In genomic region chr18:58716046-58716766, GRCh38 we compare ENCODE assay signal across 9 cellular contexts. TPM values are rescaled to one million over a fixed set of nuclear protein-coding genes. Genes with fewer than 3 reads are reported as not detected.
A peak's percentile ranks its signal among the peaks of the same experiment; 100 is the strongest.
DNase-seq lines count a peak whose midpoint lies in the region; ATAC-seq and TF ChIP-seq lines count a peak whose summit lies in the region.
"Had no signal": no experiment of that assay in that cellular context is flagged by ENCODE, and none has a peak within 500 bp of the region (broad histone marks: within the 10 kb centered on the region; RNA-seq: fewer than 3 reads in every experiment).

No MANE protein-coding gene starts in this region.

- H3K27ac Mint-ChIP-seq in activated T-cell treated with anti-CD3 and anti-CD28 coated beads, Interleukin-2, amount 50 U/mL, for 24 hours, result peak overlapping the region; percentile 19
- H3K27ac Mint-ChIP-seq in activated CD8-positive, alpha-beta T cell treated with anti-CD3 and anti-CD28 coated beads for 36 hours, result peak overlapping the region; percentile 91

- H3K9me3 Mint-ChIP-seq in activated T-cell treated with anti-CD3 and anti-CD28 coated beads, Interleukin-2, amount 50 U/mL, for 24 hours, result no peaks in the 10 kb centered on the region
- H3K9me3 Mint-ChIP-seq in activated CD8-positive, alpha-beta T cell treated with anti-CD3 and anti-CD28 coated beads for 36 hours, result no peaks in the 10 kb centered on the region

- H3K4me3 ChIP-seq in spleen, result no peak overlapping the region

- H3K4me1 Mint-ChIP-seq in activated T-cell treated with anti-CD3 and anti-CD28 coated beads, Interleukin-2, amount 50 U/mL, for 24 hours (ENCODE audit: low read depth), result peaks cover 52% of the 10 kb centered on the region
- H3K4me1 Mint-ChIP-seq in activated CD8-positive, alpha-beta T cell treated with anti-CD3 and anti-CD28 coated beads for 36 hours (ENCODE audit: low read depth), result peaks cover 60% of the 10 kb centered on the region

- POLR2A ChIA-PET in activated CD8-positive, alpha-beta T cell treated with anti-CD3 and anti-CD28 coated beads for 36 hours (lab: Charles Lee), result interaction anchor here (1.0 to 1.4 kb wide), 2 partner anchors 9 to 101 kb away, joined by 3 to 4 read pairs; no protein-coding TSS in a partner anchor

- no peaks in the 10 kb centered on the region for H3K27me3 ChIP-seq in spleen (replicated peaks in 1 of 7)

- no peaks in the 10 kb centered on the region for H3K27me3 Mint-ChIP-seq in activated T-cell treated with anti-CD3 and anti-CD28 coated beads, Interleukin-2, amount 50 U/mL, for 24 hours
- H3K27me3 Mint-ChIP-seq in activated CD8-positive, alpha-beta T cell treated with anti-CD3 and anti-CD28 coated beads for 36 hours, result no peaks in the 10 kb centered on the region

- DNase-seq in activated T-cell treated with anti-CD3 and anti-CD28 coated beads, Interleukin-2, amount 50 U/mL, for 24 hours, result no peak
- DNase-seq in activated T-cell treated with anti-CD3 and anti-CD28 coated beads for 4 hours (no peak), spleen (no peak), RPMI8226 (no peak)
- DNase-seq in activated CD8-positive, alpha-beta T cell treated with anti-CD3 and anti-CD28 coated beads for 36 hours, result no peak
- no peak for DNase-seq in activated effector memory CD4-positive, alpha-beta T cell treated with Interleukin-2 at 50 U/mL for 16 hours
- no peak for DNase-seq in stimulated activated CD4-positive, alpha-beta T cell treated with anti-CD3 and anti-CD28 coated beads, Interleukin-4, amount 100 ng/mL, for 4 hours
- DNase-seq: ACHN had no signal

- H3K9me3 ChIP-seq in spleen, result no peaks in the 10 kb centered on the region

- ATAC-seq in HG02938 (IDR thresholded peaks at IDR 0.05; ENCODE audit: unreplicated experiment), result peak; percentile 71
- peak; percentile 69 for ATAC-seq in activated CD8-positive, alpha-beta T cell treated with anti-CD3 and anti-CD28 coated beads for 36 hours

- TF ChIP-seq POLR2A in spleen (IDR thresholded peaks at IDR 0.05), result no peak

- intact Hi-C loops in activated CD8-positive, alpha-beta T cell treated with anti-CD3 and anti-CD28 coated beads for 36 hours (cut with micrococcal nuclease), result no loop called here
- intact Hi-C loops in spleen (cut with DNase I; ENCODE audit: low total_unique reads), result no loop called here

- H3K27ac ChIP-seq in spleen, result peak overlapping the region in 6 of 8 donors; percentile 16 to 71 (median 63)

- H3K36me3 ChIP-seq in spleen, result peaks cover 0 to 51% (median 9%) of the 10 kb centered on the region in 6 donors

- H3K4me1 ChIP-seq in spleen, result peaks cover 21 to 34% (median 28%) of the 10 kb centered on the region in 6 donors

- WGBS in spleen, 5 donors, result 14 to 26% (median 22%) methylated on average over 4 of the region's 4 CpGs

- H3K4me3 Mint-ChIP-seq in activated T-cell treated with anti-CD3 and anti-CD28 coated beads, Interleukin-2, amount 50 U/mL, for 24 hours, result no peak overlapping the region
- H3K4me3 Mint-ChIP-seq in activated CD8-positive, alpha-beta T cell treated with anti-CD3 and anti-CD28 coated beads for 36 hours, result peak overlapping the region; percentile 31

- CTCF ChIA-PET in activated CD8-positive, alpha-beta T cell treated with anti-CD3 and anti-CD28 coated beads for 36 hours (lab: Charles Lee), result interaction anchor here (1.0 to 2.4 kb wide), 4 partner anchors 19 to 190 kb away, joined by 3 to 10 read pairs (median 3); no protein-coding TSS in a partner anchor

- peaks cover 67% of the 10 kb centered on the region for H3K36me3 Mint-ChIP-seq in activated T-cell treated with anti-CD3 and anti-CD28 coated beads, Interleukin-2, amount 50 U/mL, for 24 hours (ENCODE audit: low read depth)
- H3K36me3 Mint-ChIP-seq in activated CD8-positive, alpha-beta T cell treated with anti-CD3 and anti-CD28 coated beads for 36 hours (ENCODE audit: low read depth), result peaks cover 56% of the 10 kb centered on the region

- TF ChIP-seq CTCF in activated CD8-positive, alpha-beta T cell treated with anti-CD3 and anti-CD28 coated beads for 36 hours (IDR thresholded peaks at IDR 0.05), result no peak
- no peak for TF ChIP-seq CTCF in spleen (IDR thresholded peaks at IDR 0.05 in 8 of 11, conservative IDR thresholded peaks at IDR 0.05 in 3 of 11)

RNA-seq across cellular contexts. Expression of gene MALT1, which starts 44.9 kb away (rescaled TPM):
- 10 to 100 TPM; 57.8 to 67.5 TPM for total RNA-seq in activated CD8-positive, alpha-beta T cell treated with anti-CD3 and anti-CD28 coated beads for 36 hours
- 10 to 100 TPM; 47.9 to 59.6 (median 51.3) TPM for total RNA-seq in spleen
- 10 to 100 TPM; 13.3 to 16.8 (median 15.6) TPM for polyA plus RNA-seq in spleen
